In the genomic region with DNA sequence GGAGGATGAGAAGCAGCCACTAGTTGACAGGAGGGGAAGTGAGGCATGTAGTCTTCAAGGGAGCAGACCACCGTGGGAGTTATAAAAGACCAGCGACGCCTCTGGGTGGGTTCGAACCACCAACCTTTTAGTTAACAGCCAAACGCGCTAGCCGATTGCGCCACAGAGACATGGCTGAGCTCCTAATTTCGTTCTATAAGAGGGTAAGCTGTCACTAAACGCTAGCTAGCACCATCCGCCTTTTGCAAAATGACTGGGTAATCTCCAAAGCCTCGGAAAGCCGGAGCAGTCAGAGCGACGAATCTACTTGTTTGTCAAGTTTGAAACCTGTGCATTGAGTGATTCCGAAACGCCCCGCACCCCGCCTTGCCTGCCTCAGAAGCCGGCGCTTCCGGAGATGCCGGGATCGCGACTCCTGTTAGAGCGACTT, we compare ENCODE assay signal across 9 cellular contexts. TPM values are rescaled to one million over a fixed set of nuclear protein-coding genes. Genes with fewer than 3 reads are reported as not detected.
DNase-seq lines count a peak whose midpoint lies in the region; ATAC-seq and TF ChIP-seq lines count a peak whose summit lies in the region.
"Not testable (repeated sequence)": the region's sequence is repeated elsewhere in the genome, so short reads cannot be mapped to it uniquely, and the experiment has no call there.
"Had no signal": no experiment of that assay in that cellular context is flagged by ENCODE, and none has a peak within 500 bp of the region (broad histone marks: within the 10 kb centered on the region; RNA-seq: fewer than 3 reads in every experiment).

No MANE protein-coding gene starts in this region.

- H3K36me3 ChIP-seq in NT2/D1 (ENCODE audit: insufficient read depth, insufficient read length, low read length); upper lobe of left lung: not testable (repeated sequence)

- not testable (repeated sequence) for H3K9me3 Mint-ChIP-seq in activated CD4-positive, alpha-beta memory T cell treated with anti-CD3 and anti-CD28 coated beads, Interleukin-2, amount 10 ng/mL, durations not matched to agents 7 days and 5 days; activated naive CD8-positive, alpha-beta T cell treated with anti-CD3 and anti-CD28 coated beads, Interleukin-2, amount 50 U/mL, for 24 hours; mesothelial cell of epicardium

- H3K4me1 ChIP-seq in NT2/D1 (ENCODE audit: insufficient read depth, insufficient read length); foreskin keratinocyte; upper lobe of left lung: not testable (repeated sequence)

- WGBS in upper lobe of left lung, 2 donors: 6 to 12% methylated on average over 18 to 26 of the region's 26 CpGs

- not testable (repeated sequence) for H3K4me3 ChIP-seq in NT2/D1 (ENCODE audit: insufficient read length, low read depth)
- H3K4me3 ChIP-seq in upper lobe of left lung: peak overlapping the region in 3 of 4 donors; percentile 14 to 35 (median 26)

- CTCF ChIA-PET in activated CD4-positive, alpha-beta memory T cell treated with anti-CD3 and anti-CD28 coated beads, Interleukin-2, amount 10 ng/mL, durations not matched to agents 7 days and 5 days (lab: Charles Lee): not testable (repeated sequence)

- H3K27ac ChIP-seq in foreskin keratinocyte, upper lobe of left lung: not testable (repeated sequence)

- not testable (repeated sequence) for H3K36me3 Mint-ChIP-seq in activated CD4-positive, alpha-beta memory T cell treated with anti-CD3 and anti-CD28 coated beads, Interleukin-2, amount 10 ng/mL, durations not matched to agents 7 days and 5 days (ENCODE audit: low read depth); activated naive CD8-positive, alpha-beta T cell treated with anti-CD3 and anti-CD28 coated beads, Interleukin-2, amount 50 U/mL, for 24 hours (ENCODE audit: low read depth); mesothelial cell of epicardium

- H3K4me3 Mint-ChIP-seq in activated CD4-positive, alpha-beta memory T cell treated with anti-CD3 and anti-CD28 coated beads, Interleukin-2, amount 10 ng/mL, durations not matched to agents 7 days and 5 days: peak overlapping the region; percentile 47
- peak overlapping the region; percentile 61 for H3K4me3 Mint-ChIP-seq in activated naive CD8-positive, alpha-beta T cell treated with anti-CD3 and anti-CD28 coated beads, Interleukin-2, amount 50 U/mL, for 24 hours
- peak overlapping the region; percentile 67 for H3K4me3 Mint-ChIP-seq in mesothelial cell of epicardium

- H3K27me3 ChIP-seq in NT2/D1 (ENCODE audit: insufficient read depth, insufficient read length); foreskin keratinocyte; upper lobe of left lung: not testable (repeated sequence)

- POLR2A ChIA-PET in activated CD4-positive, alpha-beta memory T cell treated with anti-CD3 and anti-CD28 coated beads, Interleukin-2, amount 10 ng/mL, durations not matched to agents 7 days and 5 days (lab: Charles Lee): not testable (repeated sequence)

- not testable (repeated sequence) for H3K9ac ChIP-seq in NT2/D1 (ENCODE audit: insufficient read length, low read depth)

- H3K4me1 Mint-ChIP-seq in activated CD4-positive, alpha-beta memory T cell treated with anti-CD3 and anti-CD28 coated beads, Interleukin-2, amount 10 ng/mL, durations not matched to agents 7 days and 5 days; activated naive CD8-positive, alpha-beta T cell treated with anti-CD3 and anti-CD28 coated beads, Interleukin-2, amount 50 U/mL, for 24 hours; mesothelial cell of epicardium: not testable (repeated sequence)

- not testable (repeated sequence) for TF ChIP-seq EP300 in upper lobe of left lung (IDR thresholded peaks at IDR 0.05)

- not testable (repeated sequence) for TF ChIP-seq POLR2A in upper lobe of left lung (IDR thresholded peaks at IDR 0.05)

- DNase-seq in NT2/D1 (ENCODE audit: low read depth, low spot score): peak; percentile 27
- peak; percentile 70 for DNase-seq in activated CD4-positive, alpha-beta memory T cell treated with anti-CD3 and anti-CD28 coated beads, Interleukin-2, amount 10 ng/mL, durations not matched to agents 7 days and 5 days
- peak; percentile 31 for DNase-seq in activated naive CD8-positive, alpha-beta T cell treated with anti-CD3 and anti-CD28 coated beads, Interleukin-2, amount 50 U/mL, for 24 hours
- peak; percentile 18 to 50 for DNase-seq in foreskin keratinocyte
- peak in 1 of 2 experiments; percentile 44 for DNase-seq in mesothelial cell of epicardium (ENCODE audit: low spot score in 2 of 2, unreplicated experiment in 2 of 2)
- DNase-seq in stimulated activated CD4-positive, alpha-beta T cell treated with anti-CD3 and anti-CD28 coated beads, Interleukin-1b, Interleukin-23, amount 100 ng/mL, for 48 hours: peak; percentile 80
- peak; percentile 38 to 63 for DNase-seq in upper lobe of left lung

- ATAC-seq in GM21529 (IDR thresholded peaks at IDR 0.05; ENCODE audit: unreplicated experiment): peak; percentile 65
- peak; percentile 74 for ATAC-seq in activated naive CD8-positive, alpha-beta T cell treated with anti-CD3 and anti-CD28 coated beads, Interleukin-2, amount 50 U/mL, for 24 hours
- peak; percentile 43 for ATAC-seq in foreskin keratinocyte
- ATAC-seq in upper lobe of left lung (ENCODE audit: low FRiP score in 2 of 2): peak in 1 of 2 donors; percentile 26

- not testable (repeated sequence) for H3K27me3 Mint-ChIP-seq in activated CD4-positive, alpha-beta memory T cell treated with anti-CD3 and anti-CD28 coated beads, Interleukin-2, amount 10 ng/mL, durations not matched to agents 7 days and 5 days; activated naive CD8-positive, alpha-beta T cell treated with anti-CD3 and anti-CD28 coated beads, Interleukin-2, amount 50 U/mL, for 24 hours; mesothelial cell of epicardium (ENCODE audit: low read depth)

- H3K9me3 ChIP-seq in NT2/D1 (ENCODE audit: insufficient read depth, low read length); upper lobe of left lung: not testable (repeated sequence)

- H3K27ac Mint-ChIP-seq in activated CD4-positive, alpha-beta memory T cell treated with anti-CD3 and anti-CD28 coated beads, Interleukin-2, amount 10 ng/mL, durations not matched to agents 7 days and 5 days: peak overlapping the region; percentile 73
- H3K27ac Mint-ChIP-seq in activated naive CD8-positive, alpha-beta T cell treated with anti-CD3 and anti-CD28 coated beads, Interleukin-2, amount 50 U/mL, for 24 hours: peak overlapping the region; percentile 73
- H3K27ac Mint-ChIP-seq in mesothelial cell of epicardium: peak overlapping the region; percentile 16

- TF ChIP-seq CTCF in foreskin keratinocyte (conservative IDR thresholded peaks at IDR 0.05); mesothelial cell of epicardium (IDR thresholded peaks at IDR 0.05; ENCODE audit: unreplicated experiment); upper lobe of left lung (IDR thresholded peaks at IDR 0.05): not testable (repeated sequence)

RNA-seq across cellular contexts. Expression of gene FCGR1A, which starts 42.3 kb away (rescaled TPM):
- total RNA-seq in activated CD4-positive, alpha-beta memory T cell treated with anti-CD3 and anti-CD28 coated beads, Interleukin-2, amount 10 ng/mL, durations not matched to agents 7 days and 5 days: 1 to 10 TPM in 1 of 2 experiments, under 1 TPM in 1; 0.58 to 1.1 TPM
- total RNA-seq in foreskin keratinocyte (not detected in 2 replicates), mesothelial cell of epicardium (not detected in 3 replicates), upper lobe of left lung (10 to 100 TPM; 12.8 to 52.7 (median 26.3) TPM)
- polyA plus RNA-seq in foreskin keratinocyte: not detected in 2 replicates
- total RNA-seq: pulmonary artery endothelial cell had no signal

Comparison
In these comparisons a context has a peak if more than half of its experiments do, and no peak if none do; other contexts are left out.
1. H3K27ac Mint-ChIP-seq: peak in every context shown above with its lines; median percentile 73 in activated CD4-positive, alpha-beta memory T cell treated with anti-CD3 and anti-CD28 coated beads, Interleukin-2, amount 10 ng/mL, durations not matched to agents 7 days and 5 days; 73 in activated naive CD8-positive, alpha-beta T cell treated with anti-CD3 and anti-CD28 coated beads, Interleukin-2, amount 50 U/mL, for 24 hours; 16 in mesothelial cell of epicardium.
2. RNA of gene FCGR1A, which starts 42.3 kb away (total RNA-seq): 12.8 to 52.7 TPM in upper lobe of left lung; 0.58 to 1.1 TPM in activated CD4-positive, alpha-beta memory T cell treated with anti-CD3 and anti-CD28 coated beads, Interleukin-2, amount 10 ng/mL, durations not matched to agents 7 days and 5 days, not detected in mesothelial cell of epicardium and not detected in foreskin keratinocyte; every median in the first group is over 4 times any median in the second.
3. Peak in every context shown above with its lines, with median percentiles within 50 percentile points of each other: H3K4me3 Mint-ChIP-seq.